In the genomic region with DNA sequence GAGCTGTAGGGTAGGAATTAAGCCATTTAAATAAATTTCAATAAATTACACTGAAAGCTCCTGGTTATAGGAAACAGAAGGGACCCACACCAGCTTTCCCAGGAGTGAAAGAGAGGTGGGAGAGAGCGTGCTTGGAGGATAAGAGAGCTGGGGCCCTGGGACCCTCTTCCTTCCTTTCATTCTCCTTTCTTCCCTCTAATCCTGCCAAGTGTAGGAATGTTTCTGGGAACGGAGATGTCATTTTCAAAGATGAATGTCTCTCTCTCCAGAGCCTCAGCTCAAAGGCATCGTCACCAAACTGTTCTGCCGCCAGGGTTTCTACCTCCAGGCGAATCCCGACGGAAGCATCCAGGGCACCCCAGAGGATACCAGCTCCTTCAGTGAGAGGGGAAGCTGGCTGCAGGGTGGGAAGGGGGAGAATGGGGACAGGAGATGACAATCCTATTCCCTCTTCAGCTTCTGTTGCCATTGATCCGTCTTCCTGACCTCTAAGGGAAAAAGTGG, we compare ENCODE assay signal across 3 cellular contexts.
TF ChIP-seq lines count a peak whose summit lies in the region.

No MANE protein-coding gene starts in this region.

TF ChIP-seq in SK-N-SH, 30 proteins besides CTCF, POLR2A, EP300 and RAD21:
- TF ChIP-seq TAF1 (IDR thresholded peaks at IDR 0.05; ENCODE audit: borderline replicate concordance, low read depth, low read length), result no peak
- TF ChIP-seq, protein P1, sequence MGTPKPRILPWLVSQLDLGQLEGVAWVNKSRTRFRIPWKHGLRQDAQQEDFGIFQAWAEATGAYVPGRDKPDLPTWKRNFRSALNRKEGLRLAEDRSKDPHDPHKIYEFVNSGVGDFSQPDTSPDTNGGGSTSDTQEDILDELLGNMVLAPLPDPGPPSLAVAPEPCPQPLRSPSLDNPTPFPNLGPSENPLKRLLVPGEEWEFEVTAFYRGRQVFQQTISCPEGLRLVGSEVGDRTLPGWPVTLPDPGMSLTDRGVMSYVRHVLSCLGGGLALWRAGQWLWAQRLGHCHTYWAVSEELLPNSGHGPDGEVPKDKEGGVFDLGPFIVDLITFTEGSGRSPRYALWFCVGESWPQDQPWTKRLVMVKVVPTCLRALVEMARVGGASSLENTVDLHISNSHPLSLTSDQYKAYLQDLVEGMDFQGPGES (IDR thresholded peaks at IDR 0.05; ENCODE audit: low read depth, low read length), result no peak
- TF ChIP-seq SIN3A (IDR thresholded peaks at IDR 0.05; ENCODE audit: borderline replicate concordance, low read depth, low read length), result no peak
- no peak for TF ChIP-seq TEAD4 (IDR thresholded peaks at IDR 0.05; ENCODE audit: borderline replicate concordance, insufficient read depth)
- TF ChIP-seq JUND (IDR thresholded peaks at IDR 0.05), result 0 out of 2 replicates have a peak, but pooled peaks have one; percentile 1
- TF ChIP-seq, protein P2, sequence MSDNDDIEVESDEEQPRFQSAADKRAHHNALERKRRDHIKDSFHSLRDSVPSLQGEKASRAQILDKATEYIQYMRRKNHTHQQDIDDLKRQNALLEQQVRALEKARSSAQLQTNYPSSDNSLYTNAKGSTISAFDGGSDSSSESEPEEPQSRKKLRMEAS (IDR thresholded peaks at IDR 0.05; ENCODE audit: low read depth), result 0 out of 2 replicates have a peak, but pooled peaks have one; percentile 4
- no peak for TF ChIP-seq EZH2phosphoT487 (IDR thresholded peaks at IDR 0.05; ENCODE audit: borderline replicate concordance, low read depth)
- TF ChIP-seq FOXM1 (IDR thresholded peaks at IDR 0.05; ENCODE audit: low read depth), result no peak
- no peak for TF ChIP-seq RXRA (IDR thresholded peaks at IDR 0.05; ENCODE audit: borderline replicate concordance, low read depth)

TF ChIP-seq in SK-N-SH treated with all-trans-retinoic acid at 6 μM for 48 hours, 23 proteins besides CTCF, POLR2A, EP300 and RAD21:
- TF ChIP-seq, protein P3, sequence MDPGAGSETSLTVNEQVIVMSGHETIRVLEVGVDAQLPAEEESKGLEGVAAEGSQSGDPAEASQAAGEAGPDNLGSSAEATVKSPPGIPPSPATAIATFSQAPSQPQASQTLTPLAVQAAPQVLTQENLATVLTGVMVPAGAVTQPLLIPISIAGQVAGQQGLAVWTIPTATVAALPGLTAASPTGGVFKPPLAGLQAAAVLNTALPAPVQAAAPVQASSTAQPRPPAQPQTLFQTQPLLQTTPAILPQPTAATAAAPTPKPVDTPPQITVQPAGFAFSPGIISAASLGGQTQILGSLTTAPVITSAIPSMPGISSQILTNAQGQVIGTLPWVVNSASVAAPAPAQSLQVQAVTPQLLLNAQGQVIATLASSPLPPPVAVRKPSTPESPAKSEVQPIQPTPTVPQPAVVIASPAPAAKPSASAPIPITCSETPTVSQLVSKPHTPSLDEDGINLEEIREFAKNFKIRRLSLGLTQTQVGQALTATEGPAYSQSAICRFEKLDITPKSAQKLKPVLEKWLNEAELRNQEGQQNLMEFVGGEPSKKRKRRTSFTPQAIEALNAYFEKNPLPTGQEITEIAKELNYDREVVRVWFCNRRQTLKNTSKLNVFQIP (CRISPR knock-in tag; IDR thresholded peaks at IDR 0.05; ENCODE audit: borderline replicate concordance, low read depth), result no peak
- TF ChIP-seq OSR1 (CRISPR knock-in tag; IDR thresholded peaks at IDR 0.05) (no peak), RARB (CRISPR knock-in tag; IDR thresholded peaks at IDR 0.05) (no peak), ZNF565 (CRISPR knock-in tag; conservative IDR thresholded peaks at IDR 0.05; ENCODE audit: low read depth) (no peak), ZNF70 (CRISPR knock-in tag; IDR thresholded peaks at IDR 0.05) (no peak), ZNF8 (CRISPR knock-in tag; IDR thresholded peaks at IDR 0.05) (no peak), ARNTL (CRISPR knock-in tag; IDR thresholded peaks at IDR 0.05; ENCODE audit: borderline replicate concordance, low read depth) (no peak), SNAI2 (CRISPR knock-in tag; IDR thresholded peaks at IDR 0.05) (no peak), ZFP30 (CRISPR knock-in tag; IDR thresholded peaks at IDR 0.05) (no peak), TOX (CRISPR knock-in tag; IDR thresholded peaks at IDR 0.05; ENCODE audit: borderline replicate concordance) (no peak), TCF4 (CRISPR knock-in tag; IDR thresholded peaks at IDR 0.05; ENCODE audit: borderline replicate concordance) (no peak)
- TF ChIP-seq, protein P4, sequence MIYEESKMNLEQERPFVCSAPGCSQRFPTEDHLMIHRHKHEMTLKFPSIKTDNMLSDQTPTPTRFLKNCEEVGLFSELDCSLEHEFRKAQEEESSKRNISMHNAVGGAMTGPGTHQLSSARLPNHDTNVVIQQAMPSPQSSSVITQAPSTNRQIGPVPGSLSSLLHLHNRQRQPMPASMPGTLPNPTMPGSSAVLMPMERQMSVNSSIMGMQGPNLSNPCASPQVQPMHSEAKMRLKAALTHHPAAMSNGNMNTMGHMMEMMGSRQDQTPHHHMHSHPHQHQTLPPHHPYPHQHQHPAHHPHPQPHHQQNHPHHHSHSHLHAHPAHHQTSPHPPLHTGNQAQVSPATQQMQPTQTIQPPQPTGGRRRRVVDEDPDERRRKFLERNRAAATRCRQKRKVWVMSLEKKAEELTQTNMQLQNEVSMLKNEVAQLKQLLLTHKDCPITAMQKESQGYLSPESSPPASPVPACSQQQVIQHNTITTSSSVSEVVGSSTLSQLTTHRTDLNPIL (CRISPR knock-in tag; IDR thresholded peaks at IDR 0.05; ENCODE audit: low read depth), result no peak
- TF ChIP-seq, protein P5, sequence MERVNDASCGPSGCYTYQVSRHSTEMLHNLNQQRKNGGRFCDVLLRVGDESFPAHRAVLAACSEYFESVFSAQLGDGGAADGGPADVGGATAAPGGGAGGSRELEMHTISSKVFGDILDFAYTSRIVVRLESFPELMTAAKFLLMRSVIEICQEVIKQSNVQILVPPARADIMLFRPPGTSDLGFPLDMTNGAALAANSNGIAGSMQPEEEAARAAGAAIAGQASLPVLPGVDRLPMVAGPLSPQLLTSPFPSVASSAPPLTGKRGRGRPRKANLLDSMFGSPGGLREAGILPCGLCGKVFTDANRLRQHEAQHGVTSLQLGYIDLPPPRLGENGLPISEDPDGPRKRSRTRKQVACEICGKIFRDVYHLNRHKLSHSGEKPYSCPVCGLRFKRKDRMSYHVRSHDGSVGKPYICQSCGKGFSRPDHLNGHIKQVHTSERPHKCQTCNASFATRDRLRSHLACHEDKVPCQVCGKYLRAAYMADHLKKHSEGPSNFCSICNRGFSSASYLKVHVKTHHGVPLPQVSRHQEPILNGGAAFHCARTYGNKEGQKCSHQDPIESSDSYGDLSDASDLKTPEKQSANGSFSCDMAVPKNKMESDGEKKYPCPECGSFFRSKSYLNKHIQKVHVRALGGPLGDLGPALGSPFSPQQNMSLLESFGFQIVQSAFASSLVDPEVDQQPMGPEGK (CRISPR knock-in tag; IDR thresholded peaks at IDR 0.05; ENCODE audit: borderline replicate concordance), result no peak

TF ChIP-seq in K562, 482 proteins besides CTCF, POLR2A, EP300 and RAD21:
- 0 out of 2 replicates have a peak, but pooled peaks have one; percentile 5 for TF ChIP-seq FOSL1 (tag; conservative IDR thresholded peaks at IDR 0.05)
- TF ChIP-seq POLR2H (tag; IDR thresholded peaks at IDR 0.05; ENCODE audit: low read depth), result no peak
